ENCODE assay signal across 1 cellular context in genomic region chr1:99645699-99646531, GRCh38.
TF ChIP-seq lines count a peak whose summit lies in the region.

PALMD (plus strand) TSS chr1:99646113; CDS start chr1:99646318, 205 bp downstream.

TF ChIP-seq in GM23338, 12 proteins besides CTCF, POLR2A, EP300 and RAD21 (continued from another document):
- TF ChIP-seq, protein P1, sequence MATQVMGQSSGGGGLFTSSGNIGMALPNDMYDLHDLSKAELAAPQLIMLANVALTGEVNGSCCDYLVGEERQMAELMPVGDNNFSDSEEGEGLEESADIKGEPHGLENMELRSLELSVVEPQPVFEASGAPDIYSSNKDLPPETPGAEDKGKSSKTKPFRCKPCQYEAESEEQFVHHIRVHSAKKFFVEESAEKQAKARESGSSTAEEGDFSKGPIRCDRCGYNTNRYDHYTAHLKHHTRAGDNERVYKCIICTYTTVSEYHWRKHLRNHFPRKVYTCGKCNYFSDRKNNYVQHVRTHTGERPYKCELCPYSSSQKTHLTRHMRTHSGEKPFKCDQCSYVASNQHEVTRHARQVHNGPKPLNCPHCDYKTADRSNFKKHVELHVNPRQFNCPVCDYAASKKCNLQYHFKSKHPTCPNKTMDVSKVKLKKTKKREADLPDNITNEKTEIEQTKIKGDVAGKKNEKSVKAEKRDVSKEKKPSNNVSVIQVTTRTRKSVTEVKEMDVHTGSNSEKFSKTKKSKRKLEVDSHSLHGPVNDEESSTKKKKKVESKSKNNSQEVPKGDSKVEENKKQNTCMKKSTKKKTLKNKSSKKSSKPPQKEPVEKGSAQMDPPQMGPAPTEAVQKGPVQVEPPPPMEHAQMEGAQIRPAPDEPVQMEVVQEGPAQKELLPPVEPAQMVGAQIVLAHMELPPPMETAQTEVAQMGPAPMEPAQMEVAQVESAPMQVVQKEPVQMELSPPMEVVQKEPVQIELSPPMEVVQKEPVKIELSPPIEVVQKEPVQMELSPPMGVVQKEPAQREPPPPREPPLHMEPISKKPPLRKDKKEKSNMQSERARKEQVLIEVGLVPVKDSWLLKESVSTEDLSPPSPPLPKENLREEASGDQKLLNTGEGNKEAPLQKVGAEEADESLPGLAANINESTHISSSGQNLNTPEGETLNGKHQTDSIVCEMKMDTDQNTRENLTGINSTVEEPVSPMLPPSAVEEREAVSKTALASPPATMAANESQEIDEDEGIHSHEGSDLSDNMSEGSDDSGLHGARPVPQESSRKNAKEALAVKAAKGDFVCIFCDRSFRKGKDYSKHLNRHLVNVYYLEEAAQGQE (IDR thresholded peaks at IDR 0.05; ENCODE audit: unreplicated experiment), result no peak
- no peak for TF ChIP-seq CREB1 (CRISPR knock-in tag; IDR thresholded peaks at IDR 0.05; ENCODE audit: low read depth)
- no peak for TF ChIP-seq EZH2phosphoT487 (IDR thresholded peaks at IDR 0.05; ENCODE audit: unreplicated experiment)
- no peak for TF ChIP-seq ZNF331 (CRISPR knock-in tag; IDR thresholded peaks at IDR 0.05; ENCODE audit: low read depth)
- no peak for TF ChIP-seq NANOG (IDR thresholded peaks at IDR 0.05; ENCODE audit: borderline replicate concordance)
- TF ChIP-seq EZH2 (IDR thresholded peaks at IDR 0.05; ENCODE audit: low read depth, unreplicated experiment), result no peak
- no peak for TF ChIP-seq POLR2AphosphoS5 (IDR thresholded peaks at IDR 0.05; ENCODE audit: low read depth)
- TF ChIP-seq ETS1 (IDR thresholded peaks at IDR 0.05), result no peak
